Comparison of ENCODE assay signal across 22 cellular contexts in the genomic region with DNA sequence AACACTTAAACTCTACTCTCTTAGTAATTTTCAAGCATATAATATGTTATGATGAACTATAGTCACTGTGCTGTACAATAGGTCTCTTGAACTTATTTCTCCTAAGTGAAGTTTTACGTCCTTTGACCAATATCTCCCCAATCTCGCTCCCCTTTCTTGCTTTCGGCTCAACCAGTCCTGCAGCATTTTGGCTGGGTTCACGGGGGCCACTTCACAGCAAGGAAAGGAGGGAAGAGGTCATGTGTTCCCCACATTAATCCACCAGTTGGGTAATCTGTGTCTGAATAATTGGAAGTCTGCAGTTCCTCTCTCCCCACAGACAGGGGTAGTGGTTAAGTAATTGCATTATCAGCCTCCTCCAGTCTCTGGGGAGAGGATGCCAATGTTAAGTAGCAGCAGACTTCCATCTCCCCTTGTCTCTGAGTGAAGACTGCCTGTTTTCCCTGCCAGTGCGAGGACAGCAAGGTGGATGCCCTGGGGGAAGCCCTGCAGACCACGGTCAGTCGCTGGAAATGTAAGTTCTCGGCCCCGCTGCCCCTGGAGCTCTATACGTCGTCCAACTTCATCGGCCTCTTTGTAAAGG. TPM values are rescaled to one million over a fixed set of nuclear protein-coding genes. Genes with fewer than 3 reads are reported as not detected.
A peak's percentile ranks its signal among the peaks of the same experiment; 100 is the strongest.
DNase-seq lines count a peak whose midpoint lies in the region; ATAC-seq, FAIRE-seq and TF ChIP-seq lines count a peak whose summit lies in the region.
"Had no signal": no experiment of that assay in that cellular context is flagged by ENCODE, and none has a peak within 500 bp of the region (broad histone marks: within the 10 kb centered on the region; RNA-seq: fewer than 3 reads in every experiment).

No MANE protein-coding gene starts in this region.

- H3K4me1 ChIP-seq in adipocyte (ENCODE audit: control insufficient read depth, insufficient read depth, low read length) (peaks cover 52% of the 10 kb centered on the region), testis (peaks cover 12% of the 10 kb centered on the region), pancreas (no peaks in the 10 kb centered on the region)
- H3K4me1 ChIP-seq: neural progenitor cell, Peyer's patch had no signal

- no peaks in the 10 kb centered on the region for H3K27me3 Mint-ChIP-seq in stimulated activated naive CD8-positive, alpha-beta T cell treated with anti-CD3 and anti-CD28 coated beads, Interleukin-15, amount 100 ng/mL, for 72 hours

- H3K9me3 Mint-ChIP-seq in stimulated activated naive CD8-positive, alpha-beta T cell treated with anti-CD3 and anti-CD28 coated beads, Interleukin-15, amount 100 ng/mL, for 72 hours: no peaks in the 10 kb centered on the region
- H3K9me3 Mint-ChIP-seq: CD8-positive, alpha-beta memory T cell; neural progenitor cell had no signal

- H3K27me3 ChIP-seq in adipocyte (replicated peaks; ENCODE audit: control insufficient read depth, insufficient read depth, low read length) (no peaks in the 10 kb centered on the region), testis (no peaks in the 10 kb centered on the region), pancreas (no peaks in the 10 kb centered on the region)
- H3K27me3 ChIP-seq: neural progenitor cell, Peyer's patch had no signal

- no peak overlapping the region for H3K27ac Mint-ChIP-seq in stimulated activated naive CD8-positive, alpha-beta T cell treated with anti-CD3 and anti-CD28 coated beads, Interleukin-15, amount 100 ng/mL, for 72 hours
- H3K27ac Mint-ChIP-seq: neural progenitor cell had no signal

- no peak for TF ChIP-seq CTCF in testis (IDR thresholded peaks at IDR 0.05)
- TF ChIP-seq CTCF in pancreas (IDR thresholded peaks at IDR 0.05): no peak

- peak overlapping the region; percentile 22 for H3K9ac ChIP-seq in adipocyte (ENCODE audit: low read length)
- H3K9ac ChIP-seq: neural progenitor cell had no signal

- peaks cover 49% of the 10 kb centered on the region for H3K4me1 Mint-ChIP-seq in stimulated activated naive CD8-positive, alpha-beta T cell treated with anti-CD3 and anti-CD28 coated beads, Interleukin-15, amount 100 ng/mL, for 72 hours

- H3K9me3 ChIP-seq in adipocyte (ENCODE audit: control insufficient read depth, low read length) (no peaks in the 10 kb centered on the region), testis (no peaks in the 10 kb centered on the region), pancreas (no peaks in the 10 kb centered on the region)
- H3K9me3 ChIP-seq: mucosa of descending colon, Peyer's patch, thoracic aorta had no signal

- peak; percentile 53 for DNase-seq in activated effector memory CD4-positive, alpha-beta T cell treated with anti-CD3 and anti-CD28 coated beads, Interleukin-2, amount 50 U/mL, for 16 hours
- DNase-seq in activated effector memory CD4-positive, alpha-beta T cell treated with Interleukin-2 at 50 U/mL for 16 hours: no peak
- DNase-seq in OCI-M1 (lab: John Stamatoyannopoulos, UW) (peak; percentile 15), adipocyte (ENCODE audit: low read depth) (no peak), testis (no peak), pancreas (no peak)
- DNase-seq in stimulated activated naive CD8-positive, alpha-beta T cell treated with anti-CD3 and anti-CD28 coated beads, Interleukin-15, amount 100 ng/mL, for 72 hours: no peak
- DNase-seq: CD8-positive, alpha-beta memory T cell; dermis blood vessel endothelial cell; DMS79 treated with DMSO at 0.1 percent for 48 hours; mucosa of descending colon; NCI-H1092 treated with DMSO at 0.1 percent for 48 hours; NCI-H2081; NCI-H69; Peyer's patch; SW 1271; WERI-Rb-1 had no signal

- H3K4me3 ChIP-seq in adipocyte (ENCODE audit: low read length) (peak overlapping the region; percentile 46), testis (no peak overlapping the region), pancreas (no peak overlapping the region)
- H3K4me3 ChIP-seq: mucosa of descending colon, neural progenitor cell, Peyer's patch, thoracic aorta had no signal

- H3K36me3 ChIP-seq in adipocyte (ENCODE audit: control insufficient read depth, insufficient read depth, low read length, severe bottlenecking): peaks cover 12% of the 10 kb centered on the region
- no peaks in the 10 kb centered on the region for H3K36me3 ChIP-seq in testis (ENCODE audit: low read depth, missing control alignments)
- no peaks in the 10 kb centered on the region for H3K36me3 ChIP-seq in pancreas
- H3K36me3 ChIP-seq: neural progenitor cell, Peyer's patch, thoracic aorta, WERI-Rb-1 had no signal

- H3K27ac ChIP-seq in testis (no peak overlapping the region), pancreas (no peak overlapping the region)
- H3K27ac ChIP-seq: neural progenitor cell, Peyer's patch, thoracic aorta, WERI-Rb-1 had no signal

- intact Hi-C loops in testis (cut with DNase I; ENCODE audit: low total_unique reads): no loop called here
- intact Hi-C loops in pancreas (cut with DNase I): loop anchor here in 1 of 3 donors (10.0 kb wide), 1 partner anchor 144 kb away; no protein-coding TSS in a partner anchor

- no peak for TF ChIP-seq POLR2A in testis (IDR thresholded peaks at IDR 0.05)

- WGBS in testis, 2 donors: 82 to 95% methylated on average over 12 of the region's 12 CpGs
- 83 to 89% methylated on average over 12 of the region's 12 CpGs for whole genome bisulfite sequencing in pancreas, 2 donors

- no peak overlapping the region for H3K4me3 Mint-ChIP-seq in stimulated activated naive CD8-positive, alpha-beta T cell treated with anti-CD3 and anti-CD28 coated beads, Interleukin-15, amount 100 ng/mL, for 72 hours
- H3K4me3 Mint-ChIP-seq: CD8-positive, alpha-beta memory T cell; neural progenitor cell had no signal

- ATAC-seq in stimulated activated naive CD8-positive, alpha-beta T cell treated with anti-CD3 and anti-CD28 coated beads, Interleukin-15, amount 100 ng/mL, for 72 hours: no peak
- ATAC-seq in GM19324 (IDR thresholded peaks at IDR 0.05; ENCODE audit: low FRiP score, unreplicated experiment) (no peak), pancreas (no peak)
- ATAC-seq: mucosa of descending colon had no signal

- no peak for FAIRE-seq in pancreas (lab: Jason Lieb, UNC)

RNA-seq across cellular contexts. Expression of a gene that starts 59.2 kb away (rescaled TPM):
- total RNA-seq in testis (under 1 TPM in 1 of 2 donors, not detected in 1; 0.50 TPM), pancreas (under 1 TPM in 2 of 6 donors, not detected in 4; 0.13 to 0.31 TPM)
- polyA plus RNA-seq in testis (ENCODE audit: insufficient read depth, low read depth, low replicate concordance) (1.7 TPM), pancreas (not detected)
- total RNA-seq: dermis blood vessel endothelial cell, epithelial cell of proximal tubule, pulmonary artery endothelial cell had no signal

Comparison
In these comparisons a context has a peak if more than half of its experiments do, and no peak if none do; other contexts are left out.
1. DNase-seq: peak in activated effector memory CD4-positive, alpha-beta T cell treated with anti-CD3 and anti-CD28 coated beads, Interleukin-2, amount 50 U/mL, for 16 hours (single experiment) and OCI-M1 (single experiment); none in activated effector memory CD4-positive, alpha-beta T cell treated with Interleukin-2 at 50 U/mL for 16 hours (single experiment), adipocyte (single experiment), testis (single experiment), stimulated activated naive CD8-positive, alpha-beta T cell treated with anti-CD3 and anti-CD28 coated beads, Interleukin-15, amount 100 ng/mL, for 72 hours (0 of 2) and pancreas (0 of 6).